8 cellular contexts compared by ENCODE assay signal in the genomic region with DNA sequence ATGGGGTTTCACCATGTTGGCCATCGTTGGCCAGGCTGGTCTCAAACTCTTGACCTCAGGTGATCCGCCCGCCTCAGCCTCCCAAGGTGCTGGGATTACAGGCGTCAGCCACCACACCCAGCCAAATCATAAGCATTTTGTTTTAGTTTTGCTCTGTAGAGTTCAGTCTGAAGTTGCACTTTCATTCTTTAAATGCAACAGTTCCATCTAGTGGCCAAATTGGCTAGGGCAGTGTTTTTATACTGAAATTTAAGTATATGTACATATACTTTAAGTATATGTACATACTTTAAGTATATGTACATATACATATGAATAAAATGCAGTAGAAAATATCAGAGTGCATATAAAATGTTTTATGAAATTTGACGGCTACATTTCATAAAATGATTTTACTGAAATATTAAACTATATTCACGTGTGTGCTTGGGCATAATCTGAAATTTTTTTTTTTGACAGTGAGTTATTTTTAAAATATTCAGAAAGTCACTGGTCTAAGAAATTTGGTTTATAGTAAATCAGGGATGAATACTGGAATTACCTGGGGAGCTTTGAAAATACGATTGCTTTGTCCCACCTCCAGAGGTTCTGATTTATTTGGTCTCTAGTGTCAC.
DNase-seq lines count a peak whose midpoint lies in the region; TF ChIP-seq lines count a peak whose summit lies in the region.

No MANE protein-coding gene starts in this region.

- intact Hi-C loops in esophagus squamous epithelium (cut with DNase I), result no loop called here

- DNase-seq in ACHN (peak; percentile 60), GM03348 (ENCODE audit: low spot score) (peak; percentile 51), HAP-1 (ENCODE audit: low spot score in 2 of 2) (peak; percentile 36 to 63), LNCaP clone FGC (ENCODE audit: low read depth) (peak; percentile 46), SK-MEL-5 (ENCODE audit: low read depth, low spot score) (peak; percentile 75), esophagus squamous epithelium (lab: John Stamatoyannopoulos, UW) (no peak), HuH-7.5 (ENCODE audit: low spot score) (no peak)

- TF ChIP-seq CTCF in LNCaP clone FGC (IDR thresholded peaks at IDR 0.05; ENCODE audit: control insufficient read depth, extremely low read depth, insufficient read depth) (peak; percentile 78), esophagus squamous epithelium (IDR thresholded peaks at IDR 0.05) (peak; percentile 26 to 76 (median 61)), parathyroid adenoma (IDR thresholded peaks at IDR 0.05) (peak; percentile 65)

- H3K9me3 ChIP-seq in HAP-1 (no peaks in the 10 kb centered on the region), esophagus squamous epithelium (no peaks in the 10 kb centered on the region), parathyroid adenoma (ENCODE audit: control insufficient read depth, low read length) (no peaks in the 10 kb centered on the region)

- H3K4me2 ChIP-seq in parathyroid adenoma (ENCODE audit: low read length), result no peak overlapping the region

- H3K27ac ChIP-seq in esophagus squamous epithelium (no peak overlapping the region), parathyroid adenoma (no peak overlapping the region)

- H2AFZ ChIP-seq in parathyroid adenoma, result no peak overlapping the region

- H3K36me3 ChIP-seq in HAP-1 (replicated peaks) (no peaks in the 10 kb centered on the region), esophagus squamous epithelium (no peaks in the 10 kb centered on the region), parathyroid adenoma (ENCODE audit: control insufficient read depth, insufficient read depth, low read length) (no peaks in the 10 kb centered on the region)

- WGBS in esophagus squamous epithelium, 2 donors, result 17 to 31% methylated on average over 7 of the region's 7 CpGs

- H3K4me3 ChIP-seq in HAP-1 (no peak overlapping the region), LNCaP clone FGC (ENCODE audit: low read depth, low read length) (no peak overlapping the region), esophagus squamous epithelium (no peak overlapping the region), parathyroid adenoma (ENCODE audit: low read depth, low read length) (no peak overlapping the region)

- in situ Hi-C loops in ACHN (cut with HindIII; ENCODE audit: low pct_ligation_motif_present, low pct_unique_long_range_greater_than_20kb, low sequenced_read_pairs) (no loop called here), HAP-1 (cut with MboI; ENCODE audit: low sequenced_read_pairs) (loop anchor here (10.0 kb wide), 1 partner anchor 1035 kb away; no protein-coding TSS in a partner anchor), SK-MEL-5 (cut with HindIII; ENCODE audit: low pct_unique_long_range_greater_than_20kb, low sequenced_read_pairs) (no loop called here)

- H3K9ac ChIP-seq in parathyroid adenoma, result no peak overlapping the region

- no peak for TF ChIP-seq POLR2A in esophagus squamous epithelium (IDR thresholded peaks at IDR 0.05)

- H3K27me3 ChIP-seq in HAP-1 (ENCODE audit: low read depth) (no peaks in the 10 kb centered on the region), esophagus squamous epithelium (no peaks in the 10 kb centered on the region), parathyroid adenoma (ENCODE audit: control insufficient read depth, insufficient read depth, low read length) (no peaks in the 10 kb centered on the region)

- H3K4me1 ChIP-seq in HAP-1, result no peaks in the 10 kb centered on the region
- H3K4me1 ChIP-seq in esophagus squamous epithelium, result no peaks in the 10 kb centered on the region
- H3K4me1 ChIP-seq in parathyroid adenoma, result no peaks in the 10 kb centered on the region

- H3K79me2 ChIP-seq in parathyroid adenoma, result no peaks in the 10 kb centered on the region

Comparison
In these comparisons a context has a peak if more than half of its experiments do, and no peak if none do; other contexts are left out.
1. DNase-seq: peak in ACHN (single experiment), GM03348 (single experiment), HAP-1 (2 of 2), LNCaP clone FGC (single experiment) and SK-MEL-5 (single experiment); none in esophagus squamous epithelium (single experiment) and HuH-7.5 (single experiment).
2. Peak in every context shown above with its lines, with median percentiles within 50 percentile points of each other: CTCF ChIP-seq.